ENCODE assay signal across 8 cellular contexts in the genomic region with DNA sequence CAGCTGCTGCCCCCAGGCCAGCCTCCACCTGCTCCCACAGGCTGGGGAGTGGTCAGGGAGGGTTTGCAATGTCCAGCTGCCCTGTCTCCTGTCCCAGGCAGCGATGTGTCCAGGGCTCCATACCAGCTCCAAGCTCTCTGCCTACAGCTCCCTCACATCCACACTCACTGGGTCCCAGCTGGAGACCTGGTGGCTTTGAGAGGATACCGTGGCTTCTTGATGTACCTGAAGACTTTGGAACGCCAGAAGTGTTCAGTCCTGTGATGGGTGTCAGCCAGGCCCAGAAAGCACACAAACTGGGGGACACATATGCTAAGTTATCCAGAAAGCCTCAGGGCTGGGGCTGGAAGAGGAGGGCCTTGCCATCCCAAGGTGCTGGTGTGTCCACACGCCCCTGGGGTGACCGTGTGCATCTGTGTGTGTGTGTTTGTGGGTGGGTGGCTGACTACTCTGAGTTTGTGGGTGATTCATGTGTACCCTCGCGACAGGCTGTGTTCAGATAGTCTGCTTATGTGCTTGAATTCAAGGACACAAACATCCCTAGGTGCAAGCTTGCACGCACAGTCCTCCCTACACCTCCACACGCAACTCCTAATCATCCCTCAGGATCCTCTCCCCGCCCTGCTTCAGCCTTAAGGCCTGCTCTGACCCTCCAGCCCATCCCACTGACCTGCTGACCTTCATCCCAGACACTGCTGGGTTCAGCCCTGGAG. TPM values are rescaled to one million over a fixed set of nuclear protein-coding genes. Genes with fewer than 3 reads are reported as not detected.
DNase-seq lines count a peak whose midpoint lies in the region; ATAC-seq, FAIRE-seq and TF ChIP-seq lines count a peak whose summit lies in the region.

No MANE protein-coding gene starts in this region.

- peaks cover 3% of the 10 kb centered on the region for H3K36me3 Mint-ChIP-seq in T-helper 2 cell treated with Interferon-gamma antibody and Interleukin-4, amounts not matched to agents 5 μg/mL and 100 μg/mL, for 36 hours (ENCODE audit: low read depth)
- no peaks in the 10 kb centered on the region for H3K36me3 Mint-ChIP-seq in activated CD4-positive, alpha-beta memory T cell treated with anti-CD3 and anti-CD28 coated beads for 36 hours

- BruUV-seq in HepG2 (replicated peaks; lab: Mats Ljungman, UMichigan), result no TSS peak

- TF ChIP-seq RAD21 in HepG2 (CRISPR knock-in tag; IDR thresholded peaks at IDR 0.05), result no peak

- H3K27ac ChIP-seq in HepG2 (ENCODE audit: extremely low read length, insufficient read depth, low read length) (peak overlapping the region; percentile 95), small intestine (ENCODE audit: low read depth in 1 of 2, low read length in 1 of 2) (peak overlapping the region; percentile 83 to 98)

- peak; percentile 65 for FAIRE-seq in HepG2 (lab: Jason Lieb, UNC)
- FAIRE-seq in small intestine (lab: Jason Lieb, UNC), result no peak

- H3K27me3 Mint-ChIP-seq in T-helper 2 cell treated with Interferon-gamma antibody and Interleukin-4, amounts not matched to agents 5 μg/mL and 100 μg/mL, for 36 hours (ENCODE audit: low read depth), result no peaks in the 10 kb centered on the region
- H3K27me3 Mint-ChIP-seq in activated CD4-positive, alpha-beta memory T cell treated with anti-CD3 and anti-CD28 coated beads for 36 hours, result no peaks in the 10 kb centered on the region

- H3K4me1 Mint-ChIP-seq in T-helper 2 cell treated with Interferon-gamma antibody and Interleukin-4, amounts not matched to agents 5 μg/mL and 100 μg/mL, for 36 hours (ENCODE audit: low read depth), result peaks cover 42% of the 10 kb centered on the region
- peaks cover 57% of the 10 kb centered on the region for H3K4me1 Mint-ChIP-seq in activated CD4-positive, alpha-beta memory T cell treated with anti-CD3 and anti-CD28 coated beads for 36 hours (ENCODE audit: low read depth)

- peak; percentile 9 for ATAC-seq in HepG2

- 9% methylated on average over 10 of the region's 10 CpGs for WGBS in HepG2 (ENCODE audit: low lambda C conversion rate)
- WGBS in small intestine, 3 donors, result 22 to 74% (median 57%) methylated on average over 10 of the region's 10 CpGs

- peak overlapping the region; percentile 61 for H3K9ac ChIP-seq in HepG2 (ENCODE audit: insufficient read depth, low read depth, low read length)

- POLR2A ChIA-PET in activated CD4-positive, alpha-beta memory T cell treated with anti-CD3 and anti-CD28 coated beads for 36 hours (lab: Charles Lee), result interaction anchor here (0.7 to 4.4 kb wide), 5 partner anchors 13 to 28 kb away, joined by 3 to 33 read pairs (median 8); no protein-coding TSS in a partner anchor
- POLR2A ChIA-PET in HepG2 (lab: Yijun Ruan, JAX), result interaction anchor here (0.9 to 10.9 kb wide), 12 partner anchors 9 to 267 kb away, joined by 4 to 324 read pairs (median 14); a partner anchor contains a TSS

- TF ChIP-seq EP300 in HepG2 (IDR thresholded peaks at IDR 0.05; ENCODE audit: low read depth in 2 of 2, low read length in 2 of 2) (no peak), HepG2 (CRISPR knock-in tag; IDR thresholded peaks at IDR 0.05; ENCODE audit: borderline replicate concordance) (no peak)

- H2AFZ ChIP-seq in HepG2 (ENCODE audit: low read length), result no peak overlapping the region

- no peaks in the 10 kb centered on the region for H3K9me3 Mint-ChIP-seq in T-helper 2 cell treated with Interferon-gamma antibody and Interleukin-4, amounts not matched to agents 5 μg/mL and 100 μg/mL, for 36 hours
- no peaks in the 10 kb centered on the region for H3K9me3 Mint-ChIP-seq in activated CD4-positive, alpha-beta memory T cell treated with anti-CD3 and anti-CD28 coated beads for 36 hours

- H3K4me3 ChIP-seq in HepG2 (replicated peaks in 1 of 3; ENCODE audit: insufficient read depth in 1 of 3, low read depth in 2 of 3, low read length in 3 of 3) (peak overlapping the region; percentile 1 to 76 (median 32); a peak in 4 of 6 replicates), small intestine (ENCODE audit: low read depth in 1 of 2, low read length in 2 of 2) (no peak overlapping the region)

- intact Hi-C loops in activated CD4-positive, alpha-beta memory T cell treated with anti-CD3 and anti-CD28 coated beads for 36 hours (cut with micrococcal nuclease), result no loop called here
- intact Hi-C loops in HepG2 (cut with micrococcal nuclease; ENCODE audit: unreplicated experiment), result loop anchor here (1.0 kb wide), 1 partner anchor 31 kb away; no protein-coding TSS in a partner anchor

- H3K4me3 Mint-ChIP-seq in T-helper 2 cell treated with Interferon-gamma antibody and Interleukin-4, amounts not matched to agents 5 μg/mL and 100 μg/mL, for 36 hours, result no peak overlapping the region
- peak overlapping the region; percentile 77 for H3K4me3 Mint-ChIP-seq in activated CD4-positive, alpha-beta memory T cell treated with anti-CD3 and anti-CD28 coated beads for 36 hours

- H3K27me3 ChIP-seq in HepG2 (ENCODE audit: control insufficient read depth in 1 of 2, insufficient read depth in 2 of 2, low read length in 2 of 2) (no peaks in the 10 kb centered on the region), small intestine (ENCODE audit: control insufficient read depth in 2 of 2, insufficient read depth in 2 of 2, low read length in 2 of 2) (no peaks in the 10 kb centered on the region)

- CTCF ChIA-PET in activated CD4-positive, alpha-beta memory T cell treated with anti-CD3 and anti-CD28 coated beads for 36 hours (lab: Charles Lee), result interaction anchor here (0.6 to 2.7 kb wide), 12 partner anchors 16 to 65 kb away, joined by 3 to 14 read pairs (median 4); a partner anchor contains a TSS
- CTCF ChIA-PET in HepG2 (lab: Yijun Ruan, JAX; ENCODE audit: low intra/inter-chr PET ratio, low total read pairs), result no interaction called here

- no peak for TF ChIP-seq CTCF in HepG2 (CRISPR knock-in tag; IDR thresholded peaks at IDR 0.05)

- H3K4me2 ChIP-seq in HepG2 (ENCODE audit: low read depth, low read length), result peak overlapping the region; percentile 97

- H3K4me1 ChIP-seq in HepG2 (ENCODE audit: insufficient read depth, low read length) (peaks cover 96% of the 10 kb centered on the region), small intestine (ENCODE audit: control insufficient read depth in 2 of 2, insufficient read depth in 1 of 2, low read depth in 1 of 2, low read length in 1 of 2) (peaks cover 0 to 16% of the 10 kb centered on the region in 2 donors)

- H3K27ac Mint-ChIP-seq in T-helper 2 cell treated with Interferon-gamma antibody and Interleukin-4, amounts not matched to agents 5 μg/mL and 100 μg/mL, for 36 hours, result peak overlapping the region; percentile 56
- H3K27ac Mint-ChIP-seq in activated CD4-positive, alpha-beta memory T cell treated with anti-CD3 and anti-CD28 coated beads for 36 hours, result peak overlapping the region; percentile 97

- H3K36me3 ChIP-seq in HepG2 (replicated peaks in 1 of 2; ENCODE audit: control insufficient read depth in 1 of 2, insufficient read depth in 2 of 2, low read length in 2 of 2) (no peaks in the 10 kb centered on the region), small intestine (ENCODE audit: control insufficient read depth in 2 of 2, insufficient read depth in 2 of 2, low read length in 2 of 2) (no peaks in the 10 kb centered on the region)

- DNase-seq in T-helper 2 cell treated with Interferon-gamma antibody and Interleukin-4, amounts not matched to agents 5 μg/mL and 100 μg/mL, for 36 hours (ENCODE audit: low spot score), result no peak
- DNase-seq in T-helper 2 cell (no peak), HepG2 (ENCODE audit: low spot score) (peak; percentile 37), small intestine (no peak), mucosa of gallbladder (ENCODE audit: low spot score) (no peak), NCI-H2227 treated with DMSO at 0.1 percent for 48 hours (lab: John Stamatoyannopoulos, UW) (no peak), C1 segment of cervical spinal cord (lab: John Stamatoyannopoulos, UW) (no peak)
- DNase-seq in activated CD4-positive, alpha-beta memory T cell treated with anti-CD3 and anti-CD28 coated beads for 36 hours, result peak; percentile 42

- H3K9me3 ChIP-seq in HepG2 (ENCODE audit: low read length) (no peaks in the 10 kb centered on the region), small intestine (ENCODE audit: control insufficient read depth, low read depth) (no peaks in the 10 kb centered on the region)

- H4K20me1 ChIP-seq in HepG2 (ENCODE audit: insufficient read depth, low read length), result no peaks in the 10 kb centered on the region

- in situ Hi-C loops in HepG2 (cut with HindIII; ENCODE audit: extremely low pct_ligation_motif_present, low pct_unique_long_range_greater_than_20kb), result no loop called here

- TF ChIP-seq POLR2A in HepG2 (IDR thresholded peaks at IDR 0.05; ENCODE audit: insufficient read depth in 1 of 2, low read depth in 2 of 2, low read length in 2 of 2), result no peak

- H3K79me2 ChIP-seq in HepG2 (ENCODE audit: insufficient read depth, low read length), result no peaks in the 10 kb centered on the region

RNA-seq across cellular contexts. Expression of a gene that starts 33.3 kb away (rescaled TPM):
- 10 to 100 TPM; 78.4 to 79.8 TPM for total RNA-seq in activated CD4-positive, alpha-beta memory T cell treated with anti-CD3 and anti-CD28 coated beads for 36 hours
- total RNA-seq in HepG2 (2016; rRNA removed; fragmentation: Illumina TruSeq; extraction: Trizol), result 21.8 and 32.5 TPM in 2 replicates
- total RNA-seq in HepG2 (2016; cell fraction: cytosol; rRNA removed; fragmentation: Illumina TruSeq; extraction: Trizol; ENCODE audit: low read depth), result 10.9 and 11.1 TPM in 2 replicates
- 20.7 and 30.7 TPM in 2 replicates for total RNA-seq in HepG2 (2016; cell fraction: insoluble cytoplasmic fraction; rRNA removed; fragmentation: Illumina TruSeq; extraction: Trizol)
- total RNA-seq in HepG2 (2016; cell fraction: membrane; rRNA removed; fragmentation: Illumina TruSeq; extraction: Trizol), result 45.2 and 45.6 TPM in 2 replicates
- total RNA-seq in HepG2 (2016; cell fraction: nucleus; rRNA removed; fragmentation: Illumina TruSeq; extraction: Trizol), result 28.9 and 31.5 TPM in 2 replicates
- polyA plus RNA-seq in HepG2 (2011; rRNA removed), result 11.2 and 12.5 TPM in 2 replicates
- polyA plus RNA-seq in HepG2 (2011; cell fraction: cytosol; rRNA removed), result 6.8 and 9.1 TPM in 2 replicates
- polyA plus RNA-seq in HepG2 (2011; cell fraction: nucleus; rRNA removed), result 13.5 and 16.7 TPM in 2 replicates
- polyA plus RNA-seq in HepG2 (2012), result 52.4 and 60.8 TPM in 2 replicates
- polyA plus RNA-seq in HepG2 (2016; cell fraction: cytosol; fragmentation: Illumina TruSeq; extraction: Trizol; ENCODE audit: low read depth), result 10.6 and 12.4 TPM in 2 replicates
- polyA plus RNA-seq in HepG2 (2016; cell fraction: insoluble cytoplasmic fraction; fragmentation: Illumina TruSeq; extraction: Trizol; ENCODE audit: low read depth), result 78.1 and 90.4 TPM in 2 replicates
- polyA plus RNA-seq in HepG2 (2016; cell fraction: membrane; fragmentation: Illumina TruSeq; extraction: Trizol; ENCODE audit: low read depth), result 44.3 and 47.5 TPM in 2 replicates
- polyA plus RNA-seq in HepG2 (2016; cell fraction: nucleus; fragmentation: Illumina TruSeq; extraction: Trizol; ENCODE audit: insufficient read depth, low read depth), result 95.3 and 99.0 TPM in 2 replicates
- 3.9 and 12.4 TPM in 2 replicates for polyA minus RNA-seq in HepG2 (2011; rRNA and poly(A)+ RNA removed; ENCODE audit: low replicate concordance)
- 25.5 and 27.1 TPM in 2 replicates for polyA minus RNA-seq in HepG2 (2011; cell fraction: cytosol; rRNA and poly(A)+ RNA removed)
- 10.1 and 12.1 TPM in 2 replicates for polyA minus RNA-seq in HepG2 (2011; cell fraction: nucleus; rRNA and poly(A)+ RNA removed)
- polyA plus RNA-seq in small intestine, result 10 to 100 TPM; 62.1 to 98.9 (median 98.8) TPM
- total RNA-seq in mucosa of gallbladder, result 209 TPM

Comparison
In these comparisons a context has a peak if more than half of its experiments do, and no peak if none do; other contexts are left out.
1. DNase-seq: peak in activated CD4-positive, alpha-beta memory T cell treated with anti-CD3 and anti-CD28 coated beads for 36 hours (single experiment) and HepG2 (single experiment); none in T-helper 2 cell treated with Interferon-gamma antibody and Interleukin-4, amounts not matched to agents 5 μg/mL and 100 μg/mL, for 36 hours (single experiment), T-helper 2 cell (0 of 5), small intestine (single experiment), mucosa of gallbladder (single experiment), NCI-H2227 treated with DMSO at 0.1 percent for 48 hours (single experiment) and C1 segment of cervical spinal cord (0 of 14).
2. H3K4me3 ChIP-seq: peak in HepG2 (3 of 3); none in small intestine (0 of 2).